ENCODE assay signal across 8 cellular contexts in the genomic region with DNA sequence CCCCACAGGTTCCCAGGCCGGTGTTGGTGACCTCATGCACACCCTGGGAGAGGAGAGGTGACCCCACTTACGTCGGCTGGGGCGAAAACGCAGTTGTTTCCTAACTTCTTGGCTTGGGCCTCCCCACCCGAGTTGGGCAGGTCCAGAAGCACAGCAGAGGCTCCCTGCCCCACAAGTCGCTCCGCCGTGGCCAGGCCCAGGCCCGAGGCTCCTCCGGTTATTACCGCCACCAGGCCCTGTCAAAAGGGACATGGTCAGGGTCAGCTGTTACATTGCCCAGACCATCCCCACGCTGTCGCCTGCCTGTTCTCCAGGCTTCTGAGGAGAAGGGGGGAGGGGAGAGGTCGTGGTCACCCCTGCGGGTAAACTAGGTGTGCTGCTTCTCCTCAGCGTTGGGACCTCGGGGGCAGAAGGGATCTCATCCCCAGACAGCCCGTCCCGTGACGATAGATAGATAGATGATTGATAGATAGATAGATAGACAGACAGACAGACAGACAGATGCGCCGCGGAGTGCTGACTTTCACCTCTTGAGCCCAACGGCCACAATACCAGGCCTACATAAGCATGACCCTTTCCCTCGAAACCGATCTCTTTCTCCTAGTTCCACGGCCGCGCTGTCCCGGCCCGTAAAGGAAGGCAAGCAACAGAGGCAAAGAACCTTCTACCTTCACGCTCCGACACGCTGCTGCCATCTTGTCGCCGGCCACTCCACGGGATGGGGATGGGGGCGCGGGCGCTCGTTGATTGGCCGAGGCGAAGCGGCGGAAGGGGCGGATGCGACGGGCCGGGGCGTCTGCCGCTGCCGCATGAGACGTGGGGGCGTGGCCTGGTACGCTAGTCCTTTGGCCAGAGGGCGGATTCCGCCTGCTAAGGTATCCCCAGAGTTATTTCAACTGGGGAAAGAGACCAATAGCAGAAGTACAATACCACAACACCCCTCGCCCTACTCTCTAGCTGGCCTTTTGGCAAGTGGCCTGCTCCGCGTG. TPM values are rescaled to one million over a fixed set of nuclear protein-coding genes. Genes with fewer than 3 reads are reported as not detected.
DNase-seq lines count a peak whose midpoint lies in the region; ATAC-seq and TF ChIP-seq lines count a peak whose summit lies in the region.

A gene (minus strand): TSS at position 720 of the 989 bp plus-strand sequence. CDS start 25 bp downstream, at position 695.

- H3K4me1 Mint-ChIP-seq in WTC11 = peaks cover 5% of the 10 kb centered on the region

- H3K27me3 ChIP-seq in ACC112 (ENCODE audit: insufficient read depth, low read length) = no peaks in the 10 kb centered on the region
- H3K27me3 ChIP-seq in spleen (replicated peaks in 1 of 7) = peaks cover 0 to 8% (median 0%) of the 10 kb centered on the region in 7 donors

- CTCF ChIA-PET in WTC11 (lab: Charles Lee) = interaction anchor here (1.3 to 3.7 kb wide), 4 partner anchors 12 to 121 kb away, joined by 3 to 28 read pairs (median 9); no protein-coding TSS in a partner anchor

- intact Hi-C loops in spleen (cut with DNase I; ENCODE audit: low total_unique reads) = no loop called here

- H3K9me3 ChIP-seq in spleen = no peaks in the 10 kb centered on the region

- peak within 1 kb of the TSS; percentile 98 for H3K4me3 Mint-ChIP-seq in WTC11

- H3K27me3 Mint-ChIP-seq in WTC11 (ENCODE audit: low read depth) = peaks cover 9% of the 10 kb centered on the region; the same call in 1 of the 2 replicates

- ATAC-seq in GM18870 (IDR thresholded peaks at IDR 0.05; ENCODE audit: unreplicated experiment) (peak; percentile 59), HG03135 (IDR thresholded peaks at IDR 0.05; ENCODE audit: unreplicated experiment) (peak; percentile 94), WTC11 (peak; percentile 96)

- POLR2A ChIA-PET in WTC11 (lab: Charles Lee) = no interaction called here

- no peak for TF ChIP-seq POLR2A in spleen (IDR thresholded peaks at IDR 0.05)

- peaks cover 8% of the 10 kb centered on the region; the same call in 1 of the 2 replicates for H3K36me3 Mint-ChIP-seq in WTC11

- peak within 1 kb of the TSS; percentile 78 for H2AFZ ChIP-seq in ACC112 (ENCODE audit: low read length, unreplicated experiment)

- peak; percentile 74 for DNase-seq in NCI-H226
- peak; percentile 90 for DNase-seq in WTC11 (ENCODE audit: low spot score)
- DNase-seq in cardiac fibroblast (ENCODE audit: low read depth in 2 of 2) = peak; percentile 72 to 85
- DNase-seq in iPS-NIHi7 (ENCODE audit: extremely low spot score) = peak; percentile 88
- DNase-seq in spleen = peak; percentile 97

- H3K4me1 ChIP-seq in ACC112 (ENCODE audit: control insufficient read depth, insufficient read depth, low read length, unreplicated experiment) (peaks cover 3% of the 10 kb centered on the region), spleen (peaks cover 0 to 22% (median 15%) of the 10 kb centered on the region in 6 donors)

- 9 to 35% (median 21%) methylated on average over 19 to 61 of the region's 61 CpGs for WGBS in spleen, 5 donors

- H3K36me3 ChIP-seq in ACC112 (ENCODE audit: insufficient read depth, low read length) (no peaks in the 10 kb centered on the region), spleen (peaks cover 0 to 38% (median 20%) of the 10 kb centered on the region in 6 donors)

- H3K79me2 ChIP-seq in ACC112 (ENCODE audit: control insufficient read depth, insufficient read depth, low read length, unreplicated experiment) = peaks cover 9% of the 10 kb centered on the region

- peak within 1 kb of the TSS; percentile 95 for H3K27ac Mint-ChIP-seq in WTC11

- H3K27ac ChIP-seq in ACC112 (ENCODE audit: low read depth, low read length) (no peak within 1 kb of the TSS), spleen (peak within 1 kb of the TSS in 7 of 8 donors; percentile 55 to 82 (median 70))

- no peak for TF ChIP-seq CTCF in WTC11 (IDR thresholded peaks at IDR 0.05)
- TF ChIP-seq CTCF in cardiac fibroblast (IDR thresholded peaks at IDR 0.05; ENCODE audit: low read depth, low read length) = no peak
- TF ChIP-seq CTCF in spleen (IDR thresholded peaks at IDR 0.05 in 8 of 11, conservative IDR thresholded peaks at IDR 0.05 in 3 of 11) = no peak

- H3K9me3 Mint-ChIP-seq in WTC11 = no peaks in the 10 kb centered on the region

- peak within 1 kb of the TSS; percentile 88 for H3K4me3 ChIP-seq in ACC112 (ENCODE audit: low read depth, low read length)
- peak within 1 kb of the TSS; percentile 67 to 79 for H3K4me3 ChIP-seq in cardiac fibroblast (replicated peaks in 1 of 2; ENCODE audit: low read depth in 2 of 2, low read length in 2 of 2)
- peak within 1 kb of the TSS; percentile 46 to 75 (median 54) for H3K4me3 ChIP-seq in spleen

TF ChIP-seq in WTC11, 78 proteins besides CTCF, POLR2A, EP300 and RAD21 (continues in another document):
- TF ChIP-seq, protein P1, sequence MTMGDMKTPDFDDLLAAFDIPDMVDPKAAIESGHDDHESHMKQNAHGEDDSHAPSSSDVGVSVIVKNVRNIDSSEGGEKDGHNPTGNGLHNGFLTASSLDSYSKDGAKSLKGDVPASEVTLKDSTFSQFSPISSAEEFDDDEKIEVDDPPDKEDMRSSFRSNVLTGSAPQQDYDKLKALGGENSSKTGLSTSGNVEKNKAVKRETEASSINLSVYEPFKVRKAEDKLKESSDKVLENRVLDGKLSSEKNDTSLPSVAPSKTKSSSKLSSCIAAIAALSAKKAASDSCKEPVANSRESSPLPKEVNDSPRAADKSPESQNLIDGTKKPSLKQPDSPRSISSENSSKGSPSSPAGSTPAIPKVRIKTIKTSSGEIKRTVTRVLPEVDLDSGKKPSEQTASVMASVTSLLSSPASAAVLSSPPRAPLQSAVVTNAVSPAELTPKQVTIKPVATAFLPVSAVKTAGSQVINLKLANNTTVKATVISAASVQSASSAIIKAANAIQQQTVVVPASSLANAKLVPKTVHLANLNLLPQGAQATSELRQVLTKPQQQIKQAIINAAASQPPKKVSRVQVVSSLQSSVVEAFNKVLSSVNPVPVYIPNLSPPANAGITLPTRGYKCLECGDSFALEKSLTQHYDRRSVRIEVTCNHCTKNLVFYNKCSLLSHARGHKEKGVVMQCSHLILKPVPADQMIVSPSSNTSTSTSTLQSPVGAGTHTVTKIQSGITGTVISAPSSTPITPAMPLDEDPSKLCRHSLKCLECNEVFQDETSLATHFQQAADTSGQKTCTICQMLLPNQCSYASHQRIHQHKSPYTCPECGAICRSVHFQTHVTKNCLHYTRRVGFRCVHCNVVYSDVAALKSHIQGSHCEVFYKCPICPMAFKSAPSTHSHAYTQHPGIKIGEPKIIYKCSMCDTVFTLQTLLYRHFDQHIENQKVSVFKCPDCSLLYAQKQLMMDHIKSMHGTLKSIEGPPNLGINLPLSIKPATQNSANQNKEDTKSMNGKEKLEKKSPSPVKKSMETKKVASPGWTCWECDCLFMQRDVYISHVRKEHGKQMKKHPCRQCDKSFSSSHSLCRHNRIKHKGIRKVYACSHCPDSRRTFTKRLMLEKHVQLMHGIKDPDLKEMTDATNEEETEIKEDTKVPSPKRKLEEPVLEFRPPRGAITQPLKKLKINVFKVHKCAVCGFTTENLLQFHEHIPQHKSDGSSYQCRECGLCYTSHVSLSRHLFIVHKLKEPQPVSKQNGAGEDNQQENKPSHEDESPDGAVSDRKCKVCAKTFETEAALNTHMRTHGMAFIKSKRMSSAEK (CRISPR knock-in tag; IDR thresholded peaks at IDR 0.05; ENCODE audit: borderline replicate concordance) = no peak
- TF ChIP-seq ZNF416 (CRISPR knock-in tag; IDR thresholded peaks at IDR 0.05) (no peak), ZNF263 (CRISPR knock-in tag; IDR thresholded peaks at IDR 0.05; ENCODE audit: low read depth) (no peak), FOXJ3 (CRISPR knock-in tag; IDR thresholded peaks at IDR 0.05; ENCODE audit: borderline replicate concordance) (no peak), TP53 (CRISPR knock-in tag; IDR thresholded peaks at IDR 0.05) (no peak), ZNF121 (CRISPR knock-in tag; IDR thresholded peaks at IDR 0.05) (no peak), GRHL2 (CRISPR knock-in tag; IDR thresholded peaks at IDR 0.05; ENCODE audit: insufficient replicate concordance, severe bottlenecking) (no peak), ESRRA (CRISPR knock-in tag; IDR thresholded peaks at IDR 0.05; ENCODE audit: borderline replicate concordance) (no peak)
- TF ChIP-seq, protein P2, sequence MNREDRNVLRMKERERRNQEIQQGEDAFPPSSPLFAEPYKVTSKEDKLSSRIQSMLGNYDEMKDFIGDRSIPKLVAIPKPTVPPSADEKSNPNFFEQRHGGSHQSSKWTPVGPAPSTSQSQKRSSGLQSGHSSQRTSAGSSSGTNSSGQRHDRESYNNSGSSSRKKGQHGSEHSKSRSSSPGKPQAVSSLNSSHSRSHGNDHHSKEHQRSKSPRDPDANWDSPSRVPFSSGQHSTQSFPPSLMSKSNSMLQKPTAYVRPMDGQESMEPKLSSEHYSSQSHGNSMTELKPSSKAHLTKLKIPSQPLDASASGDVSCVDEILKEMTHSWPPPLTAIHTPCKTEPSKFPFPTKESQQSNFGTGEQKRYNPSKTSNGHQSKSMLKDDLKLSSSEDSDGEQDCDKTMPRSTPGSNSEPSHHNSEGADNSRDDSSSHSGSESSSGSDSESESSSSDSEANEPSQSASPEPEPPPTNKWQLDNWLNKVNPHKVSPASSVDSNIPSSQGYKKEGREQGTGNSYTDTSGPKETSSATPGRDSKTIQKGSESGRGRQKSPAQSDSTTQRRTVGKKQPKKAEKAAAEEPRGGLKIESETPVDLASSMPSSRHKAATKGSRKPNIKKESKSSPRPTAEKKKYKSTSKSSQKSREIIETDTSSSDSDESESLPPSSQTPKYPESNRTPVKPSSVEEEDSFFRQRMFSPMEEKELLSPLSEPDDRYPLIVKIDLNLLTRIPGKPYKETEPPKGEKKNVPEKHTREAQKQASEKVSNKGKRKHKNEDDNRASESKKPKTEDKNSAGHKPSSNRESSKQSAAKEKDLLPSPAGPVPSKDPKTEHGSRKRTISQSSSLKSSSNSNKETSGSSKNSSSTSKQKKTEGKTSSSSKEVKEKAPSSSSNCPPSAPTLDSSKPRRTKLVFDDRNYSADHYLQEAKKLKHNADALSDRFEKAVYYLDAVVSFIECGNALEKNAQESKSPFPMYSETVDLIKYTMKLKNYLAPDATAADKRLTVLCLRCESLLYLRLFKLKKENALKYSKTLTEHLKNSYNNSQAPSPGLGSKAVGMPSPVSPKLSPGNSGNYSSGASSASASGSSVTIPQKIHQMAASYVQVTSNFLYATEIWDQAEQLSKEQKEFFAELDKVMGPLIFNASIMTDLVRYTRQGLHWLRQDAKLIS (CRISPR knock-in tag; IDR thresholded peaks at IDR 0.05; ENCODE audit: borderline replicate concordance) = no peak
- TF ChIP-seq, protein P3, sequence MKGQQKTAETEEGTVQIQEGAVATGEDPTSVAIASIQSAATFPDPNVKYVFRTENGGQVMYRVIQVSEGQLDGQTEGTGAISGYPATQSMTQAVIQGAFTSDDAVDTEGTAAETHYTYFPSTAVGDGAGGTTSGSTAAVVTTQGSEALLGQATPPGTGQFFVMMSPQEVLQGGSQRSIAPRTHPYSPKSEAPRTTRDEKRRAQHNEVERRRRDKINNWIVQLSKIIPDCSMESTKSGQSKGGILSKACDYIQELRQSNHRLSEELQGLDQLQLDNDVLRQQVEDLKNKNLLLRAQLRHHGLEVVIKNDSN (CRISPR knock-in tag; IDR thresholded peaks at IDR 0.05) = no peak

RNA-seq across cellular contexts. Expression of the gene that starts here (rescaled TPM):
- total RNA-seq in WTC11 (2021) (101 to 108 TPM (median 106 TPM) in 3 replicates), spleen (10 to 100 TPM; 41.9 to 54.9 (median 46.9) TPM)
- polyA plus RNA-seq in spleen = 10 to 100 TPM; 49.7 to 67.7 (median 60.1) TPM
